1 cellular context compared by ENCODE assay signal in the genomic region with DNA sequence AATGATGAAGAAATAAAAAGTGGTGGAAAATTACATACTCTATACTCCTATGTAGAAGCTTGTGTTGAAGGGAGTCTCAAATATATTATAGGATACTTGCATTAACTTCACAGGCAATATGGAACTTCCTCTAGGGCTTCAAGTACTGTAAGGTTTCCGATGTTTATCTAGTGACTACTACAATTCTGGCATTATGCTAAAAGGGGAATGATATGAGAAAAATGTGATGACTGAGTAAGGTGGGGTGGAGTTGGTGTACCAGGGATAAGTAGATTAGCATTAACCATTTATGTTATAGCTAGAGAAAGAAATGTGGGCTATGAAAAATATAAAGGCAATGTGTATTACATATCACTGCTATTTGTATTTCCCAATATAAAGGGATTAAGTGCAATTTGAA.
TF ChIP-seq lines count a peak whose summit lies in the region.

No MANE protein-coding gene starts in this region.

TF ChIP-seq in WTC11, 78 proteins besides CTCF, POLR2A, EP300 and RAD21 (continued from another document):
- TF ChIP-seq, protein P1, sequence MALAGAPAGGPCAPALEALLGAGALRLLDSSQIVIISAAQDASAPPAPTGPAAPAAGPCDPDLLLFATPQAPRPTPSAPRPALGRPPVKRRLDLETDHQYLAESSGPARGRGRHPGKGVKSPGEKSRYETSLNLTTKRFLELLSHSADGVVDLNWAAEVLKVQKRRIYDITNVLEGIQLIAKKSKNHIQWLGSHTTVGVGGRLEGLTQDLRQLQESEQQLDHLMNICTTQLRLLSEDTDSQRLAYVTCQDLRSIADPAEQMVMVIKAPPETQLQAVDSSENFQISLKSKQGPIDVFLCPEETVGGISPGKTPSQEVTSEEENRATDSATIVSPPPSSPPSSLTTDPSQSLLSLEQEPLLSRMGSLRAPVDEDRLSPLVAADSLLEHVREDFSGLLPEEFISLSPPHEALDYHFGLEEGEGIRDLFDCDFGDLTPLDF (CRISPR knock-in tag; IDR thresholded peaks at IDR 0.05) = no peak
- TF ChIP-seq, protein P2, sequence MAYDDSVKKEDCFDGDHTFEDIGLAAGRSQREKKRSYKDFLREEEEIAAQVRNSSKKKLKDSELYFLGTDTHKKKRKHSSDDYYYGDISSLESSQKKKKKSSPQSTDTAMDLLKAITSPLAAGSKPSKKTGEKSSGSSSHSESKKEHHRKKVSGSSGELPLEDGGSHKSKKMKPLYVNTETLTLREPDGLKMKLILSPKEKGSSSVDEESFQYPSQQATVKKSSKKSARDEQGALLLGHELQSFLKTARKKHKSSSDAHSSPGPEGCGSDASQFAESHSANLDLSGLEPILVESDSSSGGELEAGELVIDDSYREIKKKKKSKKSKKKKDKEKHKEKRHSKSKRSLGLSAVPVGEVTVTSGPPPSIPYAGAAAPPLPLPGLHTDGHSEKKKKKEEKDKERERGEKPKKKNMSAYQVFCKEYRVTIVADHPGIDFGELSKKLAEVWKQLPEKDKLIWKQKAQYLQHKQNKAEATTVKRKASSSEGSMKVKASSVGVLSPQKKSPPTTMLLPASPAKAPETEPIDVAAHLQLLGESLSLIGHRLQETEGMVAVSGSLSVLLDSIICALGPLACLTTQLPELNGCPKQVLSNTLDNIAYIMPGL (CRISPR knock-in tag; IDR thresholded peaks at IDR 0.05) = no peak
- TF ChIP-seq, protein P3, sequence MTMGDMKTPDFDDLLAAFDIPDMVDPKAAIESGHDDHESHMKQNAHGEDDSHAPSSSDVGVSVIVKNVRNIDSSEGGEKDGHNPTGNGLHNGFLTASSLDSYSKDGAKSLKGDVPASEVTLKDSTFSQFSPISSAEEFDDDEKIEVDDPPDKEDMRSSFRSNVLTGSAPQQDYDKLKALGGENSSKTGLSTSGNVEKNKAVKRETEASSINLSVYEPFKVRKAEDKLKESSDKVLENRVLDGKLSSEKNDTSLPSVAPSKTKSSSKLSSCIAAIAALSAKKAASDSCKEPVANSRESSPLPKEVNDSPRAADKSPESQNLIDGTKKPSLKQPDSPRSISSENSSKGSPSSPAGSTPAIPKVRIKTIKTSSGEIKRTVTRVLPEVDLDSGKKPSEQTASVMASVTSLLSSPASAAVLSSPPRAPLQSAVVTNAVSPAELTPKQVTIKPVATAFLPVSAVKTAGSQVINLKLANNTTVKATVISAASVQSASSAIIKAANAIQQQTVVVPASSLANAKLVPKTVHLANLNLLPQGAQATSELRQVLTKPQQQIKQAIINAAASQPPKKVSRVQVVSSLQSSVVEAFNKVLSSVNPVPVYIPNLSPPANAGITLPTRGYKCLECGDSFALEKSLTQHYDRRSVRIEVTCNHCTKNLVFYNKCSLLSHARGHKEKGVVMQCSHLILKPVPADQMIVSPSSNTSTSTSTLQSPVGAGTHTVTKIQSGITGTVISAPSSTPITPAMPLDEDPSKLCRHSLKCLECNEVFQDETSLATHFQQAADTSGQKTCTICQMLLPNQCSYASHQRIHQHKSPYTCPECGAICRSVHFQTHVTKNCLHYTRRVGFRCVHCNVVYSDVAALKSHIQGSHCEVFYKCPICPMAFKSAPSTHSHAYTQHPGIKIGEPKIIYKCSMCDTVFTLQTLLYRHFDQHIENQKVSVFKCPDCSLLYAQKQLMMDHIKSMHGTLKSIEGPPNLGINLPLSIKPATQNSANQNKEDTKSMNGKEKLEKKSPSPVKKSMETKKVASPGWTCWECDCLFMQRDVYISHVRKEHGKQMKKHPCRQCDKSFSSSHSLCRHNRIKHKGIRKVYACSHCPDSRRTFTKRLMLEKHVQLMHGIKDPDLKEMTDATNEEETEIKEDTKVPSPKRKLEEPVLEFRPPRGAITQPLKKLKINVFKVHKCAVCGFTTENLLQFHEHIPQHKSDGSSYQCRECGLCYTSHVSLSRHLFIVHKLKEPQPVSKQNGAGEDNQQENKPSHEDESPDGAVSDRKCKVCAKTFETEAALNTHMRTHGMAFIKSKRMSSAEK (CRISPR knock-in tag; IDR thresholded peaks at IDR 0.05; ENCODE audit: borderline replicate concordance) = no peak
- TF ChIP-seq FOXK1 (CRISPR knock-in tag; IDR thresholded peaks at IDR 0.05) (no peak), MYBL2 (CRISPR knock-in tag; IDR thresholded peaks at IDR 0.05) (no peak), SMAD3 (CRISPR knock-in tag; IDR thresholded peaks at IDR 0.05; ENCODE audit: borderline replicate concordance) (no peak), GRHL2 (CRISPR knock-in tag; IDR thresholded peaks at IDR 0.05; ENCODE audit: insufficient replicate concordance, severe bottlenecking) (no peak)
